Comparison of ENCODE assay signal across 16 cellular contexts in genomic region chr4:67522851-67523671, GRCh38. TPM values are rescaled to one million over a fixed set of nuclear protein-coding genes. Genes with fewer than 3 reads are reported as not detected.
A peak's percentile ranks its signal among the peaks of the same experiment; 100 is the strongest.
DNase-seq lines count a peak whose midpoint lies in the region; ATAC-seq and TF ChIP-seq lines count a peak whose summit lies in the region.
"Had no signal": no experiment of that assay in that cellular context is flagged by ENCODE, and none has a peak within 500 bp of the region (broad histone marks: within the 10 kb centered on the region; RNA-seq: fewer than 3 reads in every experiment).

No MANE protein-coding gene starts in this region.

- no peaks in the 10 kb centered on the region for H3K27me3 Mint-ChIP-seq in CD4-positive, CD25-positive, alpha-beta regulatory T cell
- no peaks in the 10 kb centered on the region for H3K27me3 Mint-ChIP-seq in activated CD8-positive, alpha-beta T cell treated with anti-CD3 and anti-CD28 coated beads, Interleukin-2, amount 10 ng/mL, durations not matched to agents 7 days and 5 days (ENCODE audit: low read depth)

- H3K9me3 ChIP-seq in CD4-positive, CD25-positive, alpha-beta regulatory T cell (ENCODE audit: control insufficient read depth in 2 of 2, low read length in 2 of 2), result no peaks in the 10 kb centered on the region
- no peaks in the 10 kb centered on the region for H3K9me3 ChIP-seq in tibial artery
- H3K9me3 ChIP-seq: SJCRH30, stomach had no signal

- CTCF ChIA-PET in activated CD8-positive, alpha-beta T cell treated with anti-CD3 and anti-CD28 coated beads, Interleukin-2, amount 10 ng/mL, durations not matched to agents 7 days and 5 days (lab: Charles Lee), result interaction anchor here (0.9 kb wide), 1 partner anchor 30 kb away, joined by 3 read pairs; no protein-coding TSS in a partner anchor

- H3K9me3 Mint-ChIP-seq in CD4-positive, CD25-positive, alpha-beta regulatory T cell, result peaks cover 0 to 5% (median 0%) of the 10 kb centered on the region in 7 donors
- no peaks in the 10 kb centered on the region for H3K9me3 Mint-ChIP-seq in activated CD8-positive, alpha-beta T cell treated with anti-CD3 and anti-CD28 coated beads, Interleukin-2, amount 10 ng/mL, durations not matched to agents 7 days and 5 days (ENCODE audit: insufficient read depth)

- ATAC-seq in CD4-positive, CD25-positive, alpha-beta regulatory T cell (ENCODE audit: low read depth in 2 of 2), result peak; percentile 86 to 96
- peak; percentile 72 for ATAC-seq in activated CD8-positive, alpha-beta T cell treated with anti-CD3 and anti-CD28 coated beads, Interleukin-2, amount 10 ng/mL, durations not matched to agents 7 days and 5 days

- H3K4me1 Mint-ChIP-seq in CD4-positive, CD25-positive, alpha-beta regulatory T cell, result peaks cover 67 to 73% (median 69%) of the 10 kb centered on the region in 4 donors
- H3K4me1 Mint-ChIP-seq in activated CD8-positive, alpha-beta T cell treated with anti-CD3 and anti-CD28 coated beads, Interleukin-2, amount 10 ng/mL, durations not matched to agents 7 days and 5 days (ENCODE audit: low read depth), result peaks cover 49% of the 10 kb centered on the region

- H3K27me3 ChIP-seq in CD4-positive, CD25-positive, alpha-beta regulatory T cell (ENCODE audit: control insufficient read depth, insufficient read depth, low read length), result no peaks in the 10 kb centered on the region
- H3K27me3 ChIP-seq in tibial artery, result no peaks in the 10 kb centered on the region
- H3K27me3 ChIP-seq: SJCRH30, stomach had no signal

- H3K4me3 Mint-ChIP-seq in CD4-positive, CD25-positive, alpha-beta regulatory T cell, result peak overlapping the region in 3 of 4 donors; percentile 5 to 25 (median 8)
- no peak overlapping the region for H3K4me3 Mint-ChIP-seq in activated CD8-positive, alpha-beta T cell treated with anti-CD3 and anti-CD28 coated beads, Interleukin-2, amount 10 ng/mL, durations not matched to agents 7 days and 5 days

- peaks cover 26% of the 10 kb centered on the region for H3K36me3 ChIP-seq in CD4-positive, CD25-positive, alpha-beta regulatory T cell (ENCODE audit: control insufficient read depth, insufficient read depth, low read length)
- peaks cover 8 to 14% (median 10%) of the 10 kb centered on the region in 3 donors for H3K36me3 ChIP-seq in tibial artery

- peaks cover 17% of the 10 kb centered on the region for H3K4me1 ChIP-seq in CD4-positive, CD25-positive, alpha-beta regulatory T cell (ENCODE audit: control insufficient read depth, insufficient read depth, low read length, poor library complexity, severe bottlenecking)
- no peaks in the 10 kb centered on the region for H3K4me1 ChIP-seq in tibial artery

- DNase-seq in CD4-positive, CD25-positive, alpha-beta regulatory T cell, result peak in 2 of 3 donors; percentile 26 to 81
- DNase-seq in HUDEP-2 (lab: John Stamatoyannopoulos, UW; ENCODE audit: unreplicated experiment in 76 of 76) (peak in 49 of 76 experiments; percentile 1 to 92 (median 74)), fibroblast of pulmonary artery (ENCODE audit: low read depth) (peak; percentile 93), tibial artery (no peak), KBM-7 (no peak), SIG-M5 (lab: John Stamatoyannopoulos, UW) (no peak), AML-193 (lab: John Stamatoyannopoulos, UW) (no peak)
- no peak for DNase-seq in activated CD8-positive, alpha-beta T cell treated with anti-CD3 and anti-CD28 coated beads, Interleukin-2, amount 10 ng/mL, durations not matched to agents 7 days and 5 days
- DNase-seq: activated CD4-positive, alpha-beta T cell treated with anti-CD3 and anti-CD28 coated beads, Interleukin-2, amount 50 U/mL, for 4 hours; anterior cingulate cortex; NCI-H446 treated with DMSO at 0.1 percent for 48 hours; SJCRH30; stimulated activated CD4-positive, alpha-beta T cell treated with anti-CD3 and anti-CD28 coated beads, Interleukin-2, amount 100 ng/mL, for 48 hours; stomach had no signal

- peak overlapping the region; percentile 29 for H3K4me3 ChIP-seq in CD4-positive, CD25-positive, alpha-beta regulatory T cell (ENCODE audit: low read depth, low read length)
- H3K4me3 ChIP-seq in fibroblast of pulmonary artery (replicated peaks; ENCODE audit: low read depth, low read length), result no peak overlapping the region
- no peak overlapping the region for H3K4me3 ChIP-seq in tibial artery
- H3K4me3 ChIP-seq: SJCRH30, stomach had no signal

- H3K27ac Mint-ChIP-seq in CD4-positive, CD25-positive, alpha-beta regulatory T cell, result peak overlapping the region; percentile 70 to 94 (median 80)
- H3K27ac Mint-ChIP-seq in activated CD8-positive, alpha-beta T cell treated with anti-CD3 and anti-CD28 coated beads, Interleukin-2, amount 10 ng/mL, durations not matched to agents 7 days and 5 days, result peak overlapping the region; percentile 75

- peak overlapping the region; percentile 42 for H3K27ac ChIP-seq in CD4-positive, CD25-positive, alpha-beta regulatory T cell (ENCODE audit: insufficient read depth, low read length, poor library complexity, severe bottlenecking)
- no peak overlapping the region for H3K27ac ChIP-seq in tibial artery
- H3K27ac ChIP-seq: parathyroid adenoma, SJCRH30, stomach had no signal

- TF ChIP-seq CTCF in fibroblast of pulmonary artery (IDR thresholded peaks at IDR 0.05; ENCODE audit: low read length, missing control alignments), result no peak
- no peak for TF ChIP-seq CTCF in tibial artery (IDR thresholded peaks at IDR 0.05)

- intact Hi-C loops in tibial artery (cut with DNase I; ENCODE audit: low total_unique reads), result no loop called here

- in situ Hi-C loops in KBM-7 (cut with MboI; ENCODE audit: low pct_unique_long_range_greater_than_20kb, low sequenced_read_pairs), result no loop called here

- POLR2A ChIA-PET in activated CD8-positive, alpha-beta T cell treated with anti-CD3 and anti-CD28 coated beads, Interleukin-2, amount 10 ng/mL, durations not matched to agents 7 days and 5 days (lab: Charles Lee), result interaction anchor here (1.0 kb wide), 1 partner anchor 177 kb away, joined by 4 read pairs; no protein-coding TSS in a partner anchor

- peaks cover 47% of the 10 kb centered on the region for H3K36me3 Mint-ChIP-seq in CD4-positive, CD25-positive, alpha-beta regulatory T cell
- peaks cover 68% of the 10 kb centered on the region for H3K36me3 Mint-ChIP-seq in activated CD8-positive, alpha-beta T cell treated with anti-CD3 and anti-CD28 coated beads, Interleukin-2, amount 10 ng/mL, durations not matched to agents 7 days and 5 days (ENCODE audit: low read depth)

RNA-seq across cellular contexts. Expression of gene CENPC, which starts 22.2 kb away (rescaled TPM):
- 90.8 TPM for total RNA-seq in CD4-positive, CD25-positive, alpha-beta regulatory T cell
- polyA plus RNA-seq in CD4-positive, CD25-positive, alpha-beta regulatory T cell, result 10 to 100 TPM; 17.0 to 19.0 (median 18.4) TPM
- total RNA-seq in activated CD8-positive, alpha-beta T cell treated with anti-CD3 and anti-CD28 coated beads, Interleukin-2, amount 10 ng/mL, durations not matched to agents 7 days and 5 days, result 10 to 100 TPM; 33.2 to 33.7 TPM

RNA-seq across cellular contexts. Expression of gene STAP1, which starts 35.5 kb away (rescaled TPM):
- 0.99 TPM for total RNA-seq in CD4-positive, CD25-positive, alpha-beta regulatory T cell
- 1 to 10 TPM; 1.1 to 2.9 (median 1.5) TPM for polyA plus RNA-seq in CD4-positive, CD25-positive, alpha-beta regulatory T cell
- total RNA-seq in activated CD8-positive, alpha-beta T cell treated with anti-CD3 and anti-CD28 coated beads, Interleukin-2, amount 10 ng/mL, durations not matched to agents 7 days and 5 days, result 10 to 100 TPM; 22.3 to 23.1 TPM
- polyA plus RNA-seq: BJ had no signal

Comparison
In these comparisons a context has a peak if more than half of its experiments do, and no peak if none do; other contexts are left out.
1. DNase-seq: peak in CD4-positive, CD25-positive, alpha-beta regulatory T cell (2 of 3), HUDEP-2 (49 of 76) and fibroblast of pulmonary artery (single experiment); none in activated CD8-positive, alpha-beta T cell treated with anti-CD3 and anti-CD28 coated beads, Interleukin-2, amount 10 ng/mL, durations not matched to agents 7 days and 5 days (single experiment), tibial artery (0 of 2), KBM-7 (single experiment), SIG-M5 (single experiment) and AML-193 (0 of 2).
2. RNA of gene STAP1, which starts 35.5 kb away (total RNA-seq): 22.3 to 23.1 TPM in activated CD8-positive, alpha-beta T cell treated with anti-CD3 and anti-CD28 coated beads, Interleukin-2, amount 10 ng/mL, durations not matched to agents 7 days and 5 days; 0.99 TPM in CD4-positive, CD25-positive, alpha-beta regulatory T cell (single experiment); every median in the first group is over 10 times any median in the second.